In the genomic region with DNA sequence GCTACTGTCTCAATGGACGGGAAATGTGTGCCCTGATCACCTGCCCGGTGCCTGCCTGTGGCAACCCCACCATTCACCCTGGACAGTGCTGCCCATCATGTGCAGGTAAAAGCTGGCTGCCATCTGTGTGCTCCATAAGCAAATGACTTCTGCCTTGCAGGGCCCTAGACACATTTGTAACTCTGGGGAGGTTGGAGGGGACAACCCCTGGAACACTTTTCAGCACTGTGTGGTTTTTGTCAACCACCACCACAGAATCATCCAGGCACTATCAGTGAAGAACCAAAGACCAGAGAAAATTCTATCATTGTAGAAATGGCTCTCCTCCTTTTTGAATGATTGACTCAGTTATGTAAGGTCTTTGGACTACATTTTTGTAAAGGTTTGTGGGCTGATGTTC, we compare ENCODE assay signal across 1 cellular context.
TF ChIP-seq lines count a peak whose summit lies in the region.

No MANE protein-coding gene starts in this region.

TF ChIP-seq in SK-N-SH treated with all-trans-retinoic acid at 6 μM for 48 hours, 23 proteins besides CTCF, POLR2A, EP300 and RAD21 (continued from another document):
- TF ChIP-seq, protein P1, sequence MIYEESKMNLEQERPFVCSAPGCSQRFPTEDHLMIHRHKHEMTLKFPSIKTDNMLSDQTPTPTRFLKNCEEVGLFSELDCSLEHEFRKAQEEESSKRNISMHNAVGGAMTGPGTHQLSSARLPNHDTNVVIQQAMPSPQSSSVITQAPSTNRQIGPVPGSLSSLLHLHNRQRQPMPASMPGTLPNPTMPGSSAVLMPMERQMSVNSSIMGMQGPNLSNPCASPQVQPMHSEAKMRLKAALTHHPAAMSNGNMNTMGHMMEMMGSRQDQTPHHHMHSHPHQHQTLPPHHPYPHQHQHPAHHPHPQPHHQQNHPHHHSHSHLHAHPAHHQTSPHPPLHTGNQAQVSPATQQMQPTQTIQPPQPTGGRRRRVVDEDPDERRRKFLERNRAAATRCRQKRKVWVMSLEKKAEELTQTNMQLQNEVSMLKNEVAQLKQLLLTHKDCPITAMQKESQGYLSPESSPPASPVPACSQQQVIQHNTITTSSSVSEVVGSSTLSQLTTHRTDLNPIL (CRISPR knock-in tag; IDR thresholded peaks at IDR 0.05; ENCODE audit: low read depth): no peak
- TF ChIP-seq, protein P2, sequence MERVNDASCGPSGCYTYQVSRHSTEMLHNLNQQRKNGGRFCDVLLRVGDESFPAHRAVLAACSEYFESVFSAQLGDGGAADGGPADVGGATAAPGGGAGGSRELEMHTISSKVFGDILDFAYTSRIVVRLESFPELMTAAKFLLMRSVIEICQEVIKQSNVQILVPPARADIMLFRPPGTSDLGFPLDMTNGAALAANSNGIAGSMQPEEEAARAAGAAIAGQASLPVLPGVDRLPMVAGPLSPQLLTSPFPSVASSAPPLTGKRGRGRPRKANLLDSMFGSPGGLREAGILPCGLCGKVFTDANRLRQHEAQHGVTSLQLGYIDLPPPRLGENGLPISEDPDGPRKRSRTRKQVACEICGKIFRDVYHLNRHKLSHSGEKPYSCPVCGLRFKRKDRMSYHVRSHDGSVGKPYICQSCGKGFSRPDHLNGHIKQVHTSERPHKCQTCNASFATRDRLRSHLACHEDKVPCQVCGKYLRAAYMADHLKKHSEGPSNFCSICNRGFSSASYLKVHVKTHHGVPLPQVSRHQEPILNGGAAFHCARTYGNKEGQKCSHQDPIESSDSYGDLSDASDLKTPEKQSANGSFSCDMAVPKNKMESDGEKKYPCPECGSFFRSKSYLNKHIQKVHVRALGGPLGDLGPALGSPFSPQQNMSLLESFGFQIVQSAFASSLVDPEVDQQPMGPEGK (CRISPR knock-in tag; IDR thresholded peaks at IDR 0.05; ENCODE audit: borderline replicate concordance): no peak
- no peak for TF ChIP-seq ARNTL (CRISPR knock-in tag; IDR thresholded peaks at IDR 0.05; ENCODE audit: borderline replicate concordance, low read depth)
- TF ChIP-seq, protein P3, sequence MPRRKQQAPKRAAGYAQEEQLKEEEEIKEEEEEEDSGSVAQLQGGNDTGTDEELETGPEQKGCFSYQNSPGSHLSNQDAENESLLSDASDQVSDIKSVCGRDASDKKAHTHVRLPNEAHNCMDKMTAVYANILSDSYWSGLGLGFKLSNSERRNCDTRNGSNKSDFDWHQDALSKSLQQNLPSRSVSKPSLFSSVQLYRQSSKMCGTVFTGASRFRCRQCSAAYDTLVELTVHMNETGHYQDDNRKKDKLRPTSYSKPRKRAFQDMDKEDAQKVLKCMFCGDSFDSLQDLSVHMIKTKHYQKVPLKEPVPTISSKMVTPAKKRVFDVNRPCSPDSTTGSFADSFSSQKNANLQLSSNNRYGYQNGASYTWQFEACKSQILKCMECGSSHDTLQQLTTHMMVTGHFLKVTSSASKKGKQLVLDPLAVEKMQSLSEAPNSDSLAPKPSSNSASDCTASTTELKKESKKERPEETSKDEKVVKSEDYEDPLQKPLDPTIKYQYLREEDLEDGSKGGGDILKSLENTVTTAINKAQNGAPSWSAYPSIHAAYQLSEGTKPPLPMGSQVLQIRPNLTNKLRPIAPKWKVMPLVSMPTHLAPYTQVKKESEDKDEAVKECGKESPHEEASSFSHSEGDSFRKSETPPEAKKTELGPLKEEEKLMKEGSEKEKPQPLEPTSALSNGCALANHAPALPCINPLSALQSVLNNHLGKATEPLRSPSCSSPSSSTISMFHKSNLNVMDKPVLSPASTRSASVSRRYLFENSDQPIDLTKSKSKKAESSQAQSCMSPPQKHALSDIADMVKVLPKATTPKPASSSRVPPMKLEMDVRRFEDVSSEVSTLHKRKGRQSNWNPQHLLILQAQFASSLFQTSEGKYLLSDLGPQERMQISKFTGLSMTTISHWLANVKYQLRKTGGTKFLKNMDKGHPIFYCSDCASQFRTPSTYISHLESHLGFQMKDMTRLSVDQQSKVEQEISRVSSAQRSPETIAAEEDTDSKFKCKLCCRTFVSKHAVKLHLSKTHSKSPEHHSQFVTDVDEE (CRISPR knock-in tag; IDR thresholded peaks at IDR 0.05): no peak
